10 cellular contexts compared by ENCODE assay signal in genomic region chr2:17912266-17912691, GRCh38. TPM values are rescaled to one million over a fixed set of nuclear protein-coding genes. Genes with fewer than 3 reads are reported as not detected.
DNase-seq lines count a peak whose midpoint lies in the region; ATAC-seq and TF ChIP-seq lines count a peak whose summit lies in the region.
"Had no signal": no experiment of that assay in that cellular context is flagged by ENCODE, and none has a peak within 500 bp of the region (broad histone marks: within the 10 kb centered on the region; RNA-seq: fewer than 3 reads in every experiment).

No MANE protein-coding gene starts in this region.

- H3K36me3 Mint-ChIP-seq in CD14-positive monocyte = no peaks in the 10 kb centered on the region

- H3K27me3 ChIP-seq in ascending aorta = no peaks in the 10 kb centered on the region

- no peaks in the 10 kb centered on the region for H3K9me3 ChIP-seq in ascending aorta

- TF ChIP-seq CTCF in CD14-positive monocyte (IDR thresholded peaks at IDR 0.05) = no peak
- no peak for TF ChIP-seq CTCF in ascending aorta (IDR thresholded peaks at IDR 0.05)

- H3K27me3 Mint-ChIP-seq in CD14-positive monocyte (ENCODE audit: low read depth in 3 of 3) = no peaks in the 10 kb centered on the region

- H3K4me3 ChIP-seq in ascending aorta = no peak overlapping the region

- intact Hi-C loops in CD14-positive monocyte (cut with micrococcal nuclease) (no loop called here), ascending aorta (cut with DNase I) (no loop called here)

- H3K4me1 Mint-ChIP-seq in CD14-positive monocyte = peaks cover 2% of the 10 kb centered on the region

- ATAC-seq in GM19324 (IDR thresholded peaks at IDR 0.05; ENCODE audit: low FRiP score, unreplicated experiment) (peak; percentile 98), HG02938 (IDR thresholded peaks at IDR 0.05; ENCODE audit: unreplicated experiment) (peak; percentile 99)

- H3K9me3 Mint-ChIP-seq in CD14-positive monocyte = peaks cover 0 to 11% (median 0%) of the 10 kb centered on the region in 7 donors

- peak; percentile 36 for DNase-seq in Ammon's horn (ENCODE audit: low spot score)
- DNase-seq in NCI-H69 (lab: John Stamatoyannopoulos, UW) = peak; percentile 68
- DNase-seq in islet precursor cell = no peak
- no peak for DNase-seq in CD14-positive monocyte (ENCODE audit: low spot score)
- no peak for DNase-seq in ascending aorta (ENCODE audit: low spot score in 2 of 2)
- no peak for DNase-seq in mucosa of gallbladder (ENCODE audit: low spot score)
- DNase-seq: effector CD4-positive, alpha-beta T cell had no signal

- H3K4me3 Mint-ChIP-seq in CD14-positive monocyte = no peak overlapping the region

- H3K4me1 ChIP-seq in ascending aorta = peaks cover 0 to 16% of the 10 kb centered on the region in 2 donors

- no peak overlapping the region for H3K27ac ChIP-seq in ascending aorta
- H3K27ac ChIP-seq: HL-60 had no signal

- H3K36me3 ChIP-seq in ascending aorta = no peaks in the 10 kb centered on the region

- H3K27ac Mint-ChIP-seq in CD14-positive monocyte = no peak overlapping the region

RNA-seq across cellular contexts. Expression of gene KCNS3, which starts 33.8 kb away (rescaled TPM):
- not detected for polyA plus RNA-seq in CD14-positive monocyte
- total RNA-seq in ascending aorta (6.7 TPM), mucosa of gallbladder (6.5 TPM)

Comparison
In these comparisons a context has a peak if more than half of its experiments do, and no peak if none do; other contexts are left out.
1. DNase-seq: peak in Ammon's horn (single experiment) and NCI-H69 (single experiment); none in islet precursor cell (single experiment), CD14-positive monocyte (single experiment), ascending aorta (0 of 2) and mucosa of gallbladder (single experiment).